8 cellular contexts compared by ENCODE assay signal in genomic region chr15:56886878-56887781, GRCh38. TPM values are rescaled to one million over a fixed set of nuclear protein-coding genes. Genes with fewer than 3 reads are reported as not detected.
DNase-seq lines count a peak whose midpoint lies in the region; ATAC-seq and TF ChIP-seq lines count a peak whose summit lies in the region.

No MANE protein-coding gene starts in this region.

- H3K27ac ChIP-seq in ovary (peak overlapping the region; percentile 93 to 96), thymus (ENCODE audit: low read depth) (peak overlapping the region; percentile 92)

- H3K36me3 Mint-ChIP-seq in activated naive CD8-positive, alpha-beta T cell treated with anti-CD3 and anti-CD28 coated beads, Interleukin-2, amount 10 ng/mL, durations not matched to agents 7 days and 5 days: no peaks in the 10 kb centered on the region

- peaks cover 18% of the 10 kb centered on the region for H3K4me1 Mint-ChIP-seq in activated naive CD8-positive, alpha-beta T cell treated with anti-CD3 and anti-CD28 coated beads, Interleukin-2, amount 10 ng/mL, durations not matched to agents 7 days and 5 days

- no peaks in the 10 kb centered on the region for H3K9me3 Mint-ChIP-seq in activated naive CD8-positive, alpha-beta T cell treated with anti-CD3 and anti-CD28 coated beads, Interleukin-2, amount 10 ng/mL, durations not matched to agents 7 days and 5 days

- peak overlapping the region; percentile 80 for H3K4me3 Mint-ChIP-seq in activated naive CD8-positive, alpha-beta T cell treated with anti-CD3 and anti-CD28 coated beads, Interleukin-2, amount 10 ng/mL, durations not matched to agents 7 days and 5 days

- intact Hi-C loops in Right ventricle myocardium superior (cut with DNase I) (loop anchor here (2.0 to 10.0 kb wide), 2 partner anchors 32 to 152 kb away; partner anchors contain the start of genes TCF12 and ZNF280D), ovary (cut with DNase I) (loop anchor here in 3 of 4 donors (1.0 to 5.0 kb wide), 3 partner anchors 31 to 155 kb away; partner anchors contain the start of genes TCF12 (in 3 of the 3) and ZNF280D (in 1 of the 3))

- TF ChIP-seq CTCF in ovary (IDR thresholded peaks at IDR 0.05): peak in 1 of 3 donors; percentile 16

- DNase-seq in NCI-H1092 (lab: John Stamatoyannopoulos, UW) (peak; percentile 86), SKM-1 treated with dmso at 0.1 percent for 144 hours (lab: John Stamatoyannopoulos, UW; ENCODE audit: unreplicated experiment) (peak; percentile 83), Right ventricle myocardium superior (peak; percentile 96), ovary (peak; percentile 95 to 97 (median 96))
- DNase-seq in activated naive CD8-positive, alpha-beta T cell treated with anti-CD3 and anti-CD28 coated beads, Interleukin-2, amount 10 ng/mL, durations not matched to agents 7 days and 5 days: peak; percentile 86

- H3K27me3 ChIP-seq in ovary (no peaks in the 10 kb centered on the region), thymus (ENCODE audit: control insufficient read depth, insufficient read depth) (no peaks in the 10 kb centered on the region)

- TF ChIP-seq POLR2A in GM10847 (IDR thresholded peaks at IDR 0.05; ENCODE audit: extremely low read depth, insufficient read length) (peak; percentile 64), ovary (IDR thresholded peaks at IDR 0.05) (peak; percentile 87)

- H3K36me3 ChIP-seq in ovary (no peaks in the 10 kb centered on the region), thymus (ENCODE audit: control insufficient read depth, insufficient read depth) (no peaks in the 10 kb centered on the region)

- peak overlapping the region; percentile 47 for H3K4me3 ChIP-seq in ovary
- peak overlapping the region; percentile 72 for H3K4me3 ChIP-seq in thymus (ENCODE audit: low read length)

- no peaks in the 10 kb centered on the region for H3K27me3 Mint-ChIP-seq in activated naive CD8-positive, alpha-beta T cell treated with anti-CD3 and anti-CD28 coated beads, Interleukin-2, amount 10 ng/mL, durations not matched to agents 7 days and 5 days

- peak overlapping the region; percentile 76 for H3K27ac Mint-ChIP-seq in activated naive CD8-positive, alpha-beta T cell treated with anti-CD3 and anti-CD28 coated beads, Interleukin-2, amount 10 ng/mL, durations not matched to agents 7 days and 5 days

- peaks cover 2% of the 10 kb centered on the region for H3K4me1 ChIP-seq in ovary (ENCODE audit: insufficient read depth)
- H3K4me1 ChIP-seq in thymus (ENCODE audit: control insufficient read depth, insufficient read depth, low read length): peaks cover 10% of the 10 kb centered on the region

- TF ChIP-seq EP300 in ovary (IDR thresholded peaks at IDR 0.05): no peak

- ATAC-seq in HG02610 (IDR thresholded peaks at IDR 0.05; ENCODE audit: unreplicated experiment): peak; percentile 92
- ATAC-seq in activated naive CD8-positive, alpha-beta T cell treated with anti-CD3 and anti-CD28 coated beads, Interleukin-2, amount 10 ng/mL, durations not matched to agents 7 days and 5 days (ENCODE audit: low read depth): peak; percentile 91
- peak; percentile 99 for ATAC-seq in Right ventricle myocardium superior (ENCODE audit: poor library complexity)

- H3K9me3 ChIP-seq in ovary (no peaks in the 10 kb centered on the region), thymus (ENCODE audit: control insufficient read depth) (no peaks in the 10 kb centered on the region)

- WGBS in ovary, 3 donors: 0 to 1% (median 0%) methylated on average over 65 to 79 of the region's 79 CpGs
- under 1% methylated on average over 79 of the region's 79 CpGs for WGBS in thymus

- POLR2A ChIA-PET in activated naive CD8-positive, alpha-beta T cell treated with anti-CD3 and anti-CD28 coated beads, Interleukin-2, amount 10 ng/mL, durations not matched to agents 7 days and 5 days (lab: Charles Lee): interaction anchor here (3.1 kb wide), 1 partner anchor 32 kb away, joined by 31 read pairs; the partner anchor contains the start of gene TCF12

RNA-seq across cellular contexts. Expression of gene TCF12, which starts 31.3 kb away (rescaled TPM):
- 10 to 100 TPM; 76.4 to 78.1 TPM for total RNA-seq in activated naive CD8-positive, alpha-beta T cell treated with anti-CD3 and anti-CD28 coated beads, Interleukin-2, amount 10 ng/mL, durations not matched to agents 7 days and 5 days
- 32.9 TPM for total RNA-seq in Right ventricle myocardium superior
- total RNA-seq in ovary: 100 to 1,000 TPM; 102 to 150 (median 126) TPM
- 10 to 100 TPM; 28.6 to 59.1 TPM for polyA plus RNA-seq in ovary
- 45.2 TPM for polyA plus RNA-seq in thymus

Comparison
In these comparisons a context has a peak if more than half of its experiments do, and no peak if none do; other contexts are left out.
1. Peak in every context shown above with its lines: DNase-seq, ATAC-seq, H3K4me3 ChIP-seq and H3K27ac ChIP-seq.